38 cellular contexts compared by ENCODE assay signal in the genomic region with DNA sequence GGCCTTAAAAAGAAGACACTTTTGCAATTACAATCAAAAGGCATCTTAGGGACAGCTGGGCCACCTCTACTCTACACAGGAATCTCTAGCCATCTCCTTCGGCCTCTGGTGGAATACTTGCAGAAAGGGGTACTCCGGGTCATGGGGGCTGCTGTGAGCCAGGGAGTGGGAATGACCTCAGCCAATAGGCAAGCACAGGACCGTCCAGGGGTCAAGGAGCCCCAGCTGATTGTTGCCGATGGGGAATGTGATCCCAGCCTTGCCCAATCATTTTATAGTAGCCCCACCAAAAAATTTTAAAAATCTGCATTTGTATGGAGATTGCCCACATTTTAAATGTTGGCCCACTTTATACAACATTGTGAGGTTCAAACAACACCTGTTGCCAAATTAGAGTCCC. TPM values are rescaled to one million over a fixed set of nuclear protein-coding genes. Genes with fewer than 3 reads are reported as not detected.
"Had no signal": no experiment of that assay in that cellular context is flagged by ENCODE, and none has a peak within 500 bp of the region (broad histone marks: within the 10 kb centered on the region; RNA-seq: fewer than 3 reads in every experiment).

No MANE protein-coding gene starts in this region.

- H3K4me3 ChIP-seq: MG63 had no signal

- H3K27me3 ChIP-seq: MG63 had no signal

- DNase-seq: Karpas-422, Kasumi-1, KG1, MG63, MM.1S, MV-4-11, NCI-H1048, NCI-H1092, NCI-H1092 treated with DMSO at 0.1 percent for 48 hours, NCI-H1105, NCI-H1105 treated with DMSO at 0.1 percent for 48 hours, NCI-H1417, NCI-H1417 treated with DMSO at 0.1 percent for 48 hours, NCI-H1436, NCI-H1436 treated with DMSO at 0.1 percent for 48 hours, NCI-H146, NCI-H1694, NCI-H1694 treated with DMSO at 0.1 percent for 48 hours, NCI-H187, NCI-H1930, NCI-H2029, NCI-H2029 treated with DMSO at 0.1 percent for 48 hours, NCI-H2081, NCI-H2081 treated with DMSO at 0.1 percent for 48 hours, NCI-H2107, NCI-H2171, NCI-H2171 treated with DMSO at 0.1 percent for 48 hours, NCI-H2227 treated with DMSO at 0.1 percent for 48 hours, NCI-H226, NCI-H345, NCI-H446, NCI-H446 treated with DMSO at 0.1 percent for 48 hours, NCI-H510A had no signal

- H3K9me3 ChIP-seq: MG63 had no signal

- H3K27ac ChIP-seq: KMS-11 had no signal

- H3K36me3 ChIP-seq: MG63 had no signal

RNA-seq across cellular contexts. Expression of a gene that starts 16.9 kb away (rescaled TPM):
- total RNA-seq: LHCN-M2, M059J, MCF 10A, NCI-H460 had no signal

RNA-seq across cellular contexts. Expression of a gene that starts 26.9 kb away (rescaled TPM):
- total RNA-seq: LHCN-M2, M059J, MCF 10A, NCI-H460 had no signal
